16 cellular contexts compared by ENCODE assay signal in the genomic region with DNA sequence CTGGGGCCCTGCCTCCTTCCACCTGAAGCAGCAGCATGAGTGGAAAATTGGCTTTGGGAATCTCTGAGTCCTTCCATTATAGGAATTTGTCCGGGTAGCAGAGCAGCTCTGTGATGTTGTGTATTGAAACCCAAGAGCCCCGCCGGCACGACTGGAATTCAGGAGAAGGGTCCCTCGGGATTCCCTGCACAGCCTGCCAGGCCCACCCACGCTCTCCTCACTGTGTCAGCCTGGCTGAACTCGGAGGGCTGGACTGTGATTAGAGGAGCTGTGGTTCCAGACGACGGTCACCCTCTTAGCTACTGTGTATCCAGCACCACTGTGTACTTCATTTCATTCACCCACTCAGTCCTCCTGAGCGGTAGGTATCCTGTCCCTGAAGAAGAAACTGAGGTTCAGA. TPM values are rescaled to one million over a fixed set of nuclear protein-coding genes. Genes with fewer than 3 reads are reported as not detected.
DNase-seq lines count a peak whose midpoint lies in the region; TF ChIP-seq lines count a peak whose summit lies in the region.
"Had no signal": no experiment of that assay in that cellular context is flagged by ENCODE, and none has a peak within 500 bp of the region (broad histone marks: within the 10 kb centered on the region; RNA-seq: fewer than 3 reads in every experiment).

No MANE protein-coding gene starts in this region.

- 62 to 89% (median 82%) methylated on average over 6 to 10 of the region's 10 CpGs for WGBS in spleen, 5 donors

- H3K4me3 ChIP-seq in brain microvascular endothelial cell (ENCODE audit: low read depth, low read length) (no peak overlapping the region), spleen (no peak overlapping the region)
- H3K4me3 ChIP-seq: MG63 had no signal

- no peak overlapping the region for H3K4me3 Mint-ChIP-seq in nephron progenitor cell
- H3K4me3 Mint-ChIP-seq: CD4-positive, alpha-beta memory T cell; H9 had no signal

- peaks cover 5% of the 10 kb centered on the region for H3K27me3 Mint-ChIP-seq in nephron progenitor cell (ENCODE audit: low read depth, poor library complexity)
- H3K27me3 Mint-ChIP-seq: CD4-positive, alpha-beta memory T cell had no signal

- peaks cover 0 to 24% (median 11%) of the 10 kb centered on the region in 8 donors for H3K9me3 ChIP-seq in spleen

- peaks cover 9% of the 10 kb centered on the region for H3K9me3 Mint-ChIP-seq in nephron progenitor cell

- TF ChIP-seq POLR2A in spleen (IDR thresholded peaks at IDR 0.05), result no peak

- H3K27ac ChIP-seq in brain microvascular endothelial cell (no peak overlapping the region), spleen (no peak overlapping the region)

- peaks cover 47% of the 10 kb centered on the region for H3K4me1 Mint-ChIP-seq in nephron progenitor cell

- no peaks in the 10 kb centered on the region for H3K27me3 ChIP-seq in brain microvascular endothelial cell (replicated peaks)
- H3K27me3 ChIP-seq in spleen (replicated peaks in 1 of 7), result no peaks in the 10 kb centered on the region
- H3K27me3 ChIP-seq: MG63 had no signal

- in situ Hi-C loops in brain microvascular endothelial cell (cut with HindIII; ENCODE audit: low pct_ligation_motif_present, low sequenced_read_pairs), result no loop called here

- intact Hi-C loops in spleen (cut with DNase I; ENCODE audit: low total_unique reads), result no loop called here

- peaks cover 0 to 14% (median 0%) of the 10 kb centered on the region in 6 donors for H3K4me1 ChIP-seq in spleen

- H3K36me3 ChIP-seq in brain microvascular endothelial cell (replicated peaks) (no peaks in the 10 kb centered on the region), spleen (no peaks in the 10 kb centered on the region)
- H3K36me3 ChIP-seq: MG63 had no signal

- no peak overlapping the region for H3K27ac Mint-ChIP-seq in nephron progenitor cell
- H3K27ac Mint-ChIP-seq: H9 had no signal

- TF ChIP-seq CTCF in brain microvascular endothelial cell (IDR thresholded peaks at IDR 0.05; ENCODE audit: low read depth, low read length, missing control alignments) (no peak), spleen (IDR thresholded peaks at IDR 0.05 in 8 of 11, conservative IDR thresholded peaks at IDR 0.05 in 3 of 11) (no peak), nephron progenitor cell (IDR thresholded peaks at IDR 0.05) (no peak)

- DNase-seq in Daoy (ENCODE audit: low read depth), result peak; percentile 11
- peak; percentile 16 for DNase-seq in brain microvascular endothelial cell
- peak; percentile 31 for DNase-seq in hepatic stellate cell (ENCODE audit: low spot score)
- peak; percentile 58 for DNase-seq in spleen
- DNase-seq in NK-92 (lab: John Stamatoyannopoulos, UW; ENCODE audit: unreplicated experiment), result no peak
- no peak for DNase-seq in nephron progenitor cell
- no peak for DNase-seq in NCI-H1105 treated with DMSO at 0.1 percent for 48 hours (lab: John Stamatoyannopoulos, UW)
- DNase-seq: CD4-positive, alpha-beta memory T cell; DND-41; H9; MG63; NCI-H1092 treated with DMSO at 0.1 percent for 48 hours; NCI-H187 treated with DMSO at 0.1 percent for 48 hours; NCI-H446 treated with DMSO at 0.1 percent for 48 hours; NCI-H774; SHP77 treated with DMSO at 0.1 percent for 48 hours had no signal

- H3K36me3 Mint-ChIP-seq in nephron progenitor cell (ENCODE audit: low read depth), result no peaks in the 10 kb centered on the region

RNA-seq across cellular contexts. Expression of gene TSPAN18, which starts 18.7 kb away (rescaled TPM):
- total RNA-seq in Daoy (2014; rRNA removed; shearing (Covaris generic)), result 0.15 and 0.57 TPM in 2 replicates
- 10 to 100 TPM; 16.5 to 47.5 (median 24.0) TPM for total RNA-seq in spleen
- 1 to 10 TPM; 2.1 to 7.9 (median 3.1) TPM for polyA plus RNA-seq in spleen

Comparison
In these comparisons a context has a peak if more than half of its experiments do, and no peak if none do; other contexts are left out.
1. DNase-seq: peak in Daoy (single experiment), brain microvascular endothelial cell (single experiment), hepatic stellate cell (single experiment) and spleen (single experiment); none in NK-92 (single experiment), nephron progenitor cell (single experiment) and NCI-H1105 treated with DMSO at 0.1 percent for 48 hours (single experiment).
2. RNA of gene TSPAN18, which starts 18.7 kb away (total RNA-seq): 16.5 to 47.5 TPM in spleen; 0.15 to 0.57 TPM in Daoy; every median in the first group is over 10 times any median in the second.